24 cellular contexts compared by ENCODE assay signal in genomic region chr15:45657769-45658545, GRCh38. TPM values are rescaled to one million over a fixed set of nuclear protein-coding genes. Genes with fewer than 3 reads are reported as not detected.
DNase-seq lines count a peak whose midpoint lies in the region; ATAC-seq and TF ChIP-seq lines count a peak whose summit lies in the region.
"Had no signal": no experiment of that assay in that cellular context is flagged by ENCODE, and none has a peak within 500 bp of the region (broad histone marks: within the 10 kb centered on the region; RNA-seq: fewer than 3 reads in every experiment).

No MANE protein-coding gene starts in this region.

- CTCF ChIA-PET in activated CD8-positive, alpha-beta T cell treated with anti-CD3 and anti-CD28 coated beads for 36 hours (lab: Charles Lee): interaction anchor here (1.1 kb wide), 1 partner anchor 23 kb away, joined by 3 read pairs; the partner anchor contains the start of gene SQOR

- 52% methylated on average over 8 of the region's 8 CpGs for WGBS in hepatocyte (ENCODE audit: low lambda C conversion rate, missing lambda C conversion rate)
- 67 to 76% (median 72%) methylated on average over 8 of the region's 8 CpGs for WGBS in psoas muscle, 3 donors

- POLR2A ChIA-PET in activated CD8-positive, alpha-beta T cell treated with anti-CD3 and anti-CD28 coated beads for 36 hours (lab: Charles Lee): no interaction called here

- TF ChIP-seq CTCF in hepatocyte (IDR thresholded peaks at IDR 0.05; ENCODE audit: poor library complexity): no peak
- TF ChIP-seq CTCF in psoas muscle (IDR thresholded peaks at IDR 0.05): no peak
- no peak for TF ChIP-seq CTCF in activated CD8-positive, alpha-beta T cell treated with anti-CD3 and anti-CD28 coated beads for 36 hours (IDR thresholded peaks at IDR 0.05)

- H3K27ac Mint-ChIP-seq in T-helper 2 cell treated with Interferon-gamma antibody and Interleukin-4, amounts not matched to agents 5 μg/mL and 100 μg/mL, for 36 hours: peak overlapping the region; percentile 45
- no peak overlapping the region for H3K27ac Mint-ChIP-seq in activated CD8-positive, alpha-beta T cell treated with anti-CD3 and anti-CD28 coated beads for 36 hours
- H3K27ac Mint-ChIP-seq: activated CD8-positive, alpha-beta memory T cell treated with anti-CD3 and anti-CD28 coated beads, Interleukin-2, amount 10 ng/mL, durations not matched to agents 7 days and 5 days; stimulated activated naive CD8-positive, alpha-beta T cell treated with anti-CD3 and anti-CD28 coated beads, Interleukin-15, Interleukin-2, amounts not matched to agents 100 ng/mL and 50 ng/mL, for 24 hours had no signal

- no peaks in the 10 kb centered on the region for H3K27me3 Mint-ChIP-seq in T-helper 2 cell treated with Interferon-gamma antibody and Interleukin-4, amounts not matched to agents 5 μg/mL and 100 μg/mL, for 36 hours (ENCODE audit: low read depth)
- no peaks in the 10 kb centered on the region for H3K27me3 Mint-ChIP-seq in activated CD8-positive, alpha-beta T cell treated with anti-CD3 and anti-CD28 coated beads for 36 hours
- H3K27me3 Mint-ChIP-seq: activated CD8-positive, alpha-beta memory T cell treated with anti-CD3 and anti-CD28 coated beads, Interleukin-2, amount 10 ng/mL, durations not matched to agents 7 days and 5 days; stimulated activated naive CD8-positive, alpha-beta T cell treated with anti-CD3 and anti-CD28 coated beads, Interleukin-15, Interleukin-2, amounts not matched to agents 100 ng/mL and 50 ng/mL, for 24 hours had no signal

- H2AFZ ChIP-seq in hepatocyte: no peak overlapping the region

- H3K9me3 Mint-ChIP-seq in T-helper 2 cell treated with Interferon-gamma antibody and Interleukin-4, amounts not matched to agents 5 μg/mL and 100 μg/mL, for 36 hours: no peaks in the 10 kb centered on the region
- H3K9me3 Mint-ChIP-seq in activated CD8-positive, alpha-beta T cell treated with anti-CD3 and anti-CD28 coated beads for 36 hours: no peaks in the 10 kb centered on the region
- H3K9me3 Mint-ChIP-seq: stimulated activated naive CD8-positive, alpha-beta T cell treated with anti-CD3 and anti-CD28 coated beads, Interleukin-15, Interleukin-2, amounts not matched to agents 100 ng/mL and 50 ng/mL, for 24 hours had no signal

- H3K4me1 ChIP-seq in hepatocyte (ENCODE audit: insufficient read depth): peaks cover 21% of the 10 kb centered on the region
- H3K4me1 ChIP-seq in psoas muscle: peaks cover 46% of the 10 kb centered on the region

- intact Hi-C loops in psoas muscle (cut with DNase I): no loop called here
- intact Hi-C loops in activated CD8-positive, alpha-beta T cell treated with anti-CD3 and anti-CD28 coated beads for 36 hours (cut with micrococcal nuclease): no loop called here

- no peaks in the 10 kb centered on the region for H3K9me2 ChIP-seq in hepatocyte (replicated peaks; ENCODE audit: insufficient read depth)
- H3K9me2 ChIP-seq: SK-N-SH had no signal

- H3K27ac ChIP-seq in hepatocyte: peak overlapping the region; percentile 58
- H3K27ac ChIP-seq in psoas muscle: peak overlapping the region; percentile 87
- H3K27ac ChIP-seq: KMS-11, thyroid gland had no signal

- DNase-seq in T-helper 2 cell treated with Interferon-gamma antibody and Interleukin-4, amounts not matched to agents 5 μg/mL and 100 μg/mL, for 36 hours (ENCODE audit: low spot score): no peak
- no peak for DNase-seq in T-helper 2 cell
- peak; percentile 21 for DNase-seq in NCI-H69 (lab: John Stamatoyannopoulos, UW)
- DNase-seq in hepatocyte (ENCODE audit: low spot score): no peak
- no peak for DNase-seq in psoas muscle
- DNase-seq in activated CD8-positive, alpha-beta T cell treated with anti-CD3 and anti-CD28 coated beads for 36 hours: no peak
- DNase-seq: 8988T; activated CD8-positive, alpha-beta memory T cell treated with anti-CD3 and anti-CD28 coated beads, Interleukin-2, amount 10 ng/mL, durations not matched to agents 7 days and 5 days; activated effector memory CD4-positive, alpha-beta T cell treated with anti-CD3 and anti-CD28 coated beads, Interleukin-2, amount 50 U/mL, for 16 hours; amygdala; dermis blood vessel endothelial cell; DMS79 treated with DMSO at 0.1 percent for 48 hours; MV-4-11; NCI-H1694; SK-N-SH; stimulated activated CD4-positive, alpha-beta T cell treated with anti-CD3 and anti-CD28 coated beads, Interleukin-2, amount 100 ng/mL, for 48 hours; T1000; thyroid gland had no signal

- H3K36me3 Mint-ChIP-seq in T-helper 2 cell treated with Interferon-gamma antibody and Interleukin-4, amounts not matched to agents 5 μg/mL and 100 μg/mL, for 36 hours (ENCODE audit: low read depth): peaks cover 24% of the 10 kb centered on the region
- peaks cover 19% of the 10 kb centered on the region for H3K36me3 Mint-ChIP-seq in activated CD8-positive, alpha-beta T cell treated with anti-CD3 and anti-CD28 coated beads for 36 hours (ENCODE audit: low read depth)

- H3K4me3 ChIP-seq in hepatocyte (no peak overlapping the region), psoas muscle (no peak overlapping the region)
- H3K4me3 ChIP-seq: smooth muscle cell, thyroid gland had no signal

- H3K27me3 ChIP-seq in hepatocyte: no peaks in the 10 kb centered on the region
- no peaks in the 10 kb centered on the region for H3K27me3 ChIP-seq in psoas muscle (ENCODE audit: insufficient read depth in 3 of 3, low read length in 2 of 3)
- H3K27me3 ChIP-seq: thyroid gland had no signal

- no peaks in the 10 kb centered on the region for H4K20me1 ChIP-seq in hepatocyte (ENCODE audit: insufficient read depth, poor library complexity, severe bottlenecking)

- H3K36me3 ChIP-seq in hepatocyte (replicated peaks; ENCODE audit: insufficient read depth, low read depth) (no peaks in the 10 kb centered on the region), psoas muscle (ENCODE audit: insufficient read depth in 1 of 2, low read depth in 1 of 2) (peaks cover 11 to 18% of the 10 kb centered on the region in 2 donors)

- ATAC-seq in psoas muscle (no peak), GM18868 (IDR thresholded peaks at IDR 0.05; ENCODE audit: unreplicated experiment) (no peak), GM19395 (IDR thresholded peaks at IDR 0.05; ENCODE audit: unreplicated experiment) (no peak)
- ATAC-seq in activated CD8-positive, alpha-beta T cell treated with anti-CD3 and anti-CD28 coated beads for 36 hours: no peak
- ATAC-seq: activated CD4-positive, CD25-positive, alpha-beta regulatory T cell treated with anti-CD3 and anti-CD28 coated beads, Interleukin-2, amount 50 U/mL, for 24 hours; activated CD8-positive, alpha-beta memory T cell treated with anti-CD3 and anti-CD28 coated beads, Interleukin-2, amount 10 ng/mL, durations not matched to agents 7 days and 5 days had no signal

- H3K4me3 Mint-ChIP-seq in T-helper 2 cell treated with Interferon-gamma antibody and Interleukin-4, amounts not matched to agents 5 μg/mL and 100 μg/mL, for 36 hours: no peak overlapping the region
- no peak overlapping the region for H3K4me3 Mint-ChIP-seq in activated CD8-positive, alpha-beta T cell treated with anti-CD3 and anti-CD28 coated beads for 36 hours
- H3K4me3 Mint-ChIP-seq: activated CD8-positive, alpha-beta memory T cell treated with anti-CD3 and anti-CD28 coated beads, Interleukin-2, amount 10 ng/mL, durations not matched to agents 7 days and 5 days; stimulated activated naive CD8-positive, alpha-beta T cell treated with anti-CD3 and anti-CD28 coated beads, Interleukin-15, Interleukin-2, amounts not matched to agents 100 ng/mL and 50 ng/mL, for 24 hours had no signal

- no peaks in the 10 kb centered on the region for H3K9me3 ChIP-seq in hepatocyte (ENCODE audit: low read depth)
- H3K9me3 ChIP-seq in psoas muscle: no peaks in the 10 kb centered on the region
- H3K9me3 ChIP-seq: SK-N-SH, thyroid gland had no signal

- peak overlapping the region; percentile 14 for H3K4me2 ChIP-seq in hepatocyte
- H3K4me2 ChIP-seq: KMS-11, SK-N-SH, smooth muscle cell had no signal

- H3K4me1 Mint-ChIP-seq in T-helper 2 cell treated with Interferon-gamma antibody and Interleukin-4, amounts not matched to agents 5 μg/mL and 100 μg/mL, for 36 hours (ENCODE audit: low read depth): peaks cover 23% of the 10 kb centered on the region
- peaks cover 36% of the 10 kb centered on the region for H3K4me1 Mint-ChIP-seq in activated CD8-positive, alpha-beta T cell treated with anti-CD3 and anti-CD28 coated beads for 36 hours (ENCODE audit: low read depth)

- H3K79me2 ChIP-seq in hepatocyte: peaks cover 25% of the 10 kb centered on the region

RNA-seq across cellular contexts. Expression of gene SQOR, which starts 23.1 kb away (rescaled TPM):
- total RNA-seq in hepatocyte: 27.3 and 37.0 TPM in 2 replicates
- 24.7 and 30.1 TPM in 2 replicates for polyA plus RNA-seq in hepatocyte
- total RNA-seq in psoas muscle: 100 to 1,000 TPM in 3 of 4 donors, 10 to 100 TPM in 1; 46.5 to 174 (median 152) TPM
- 100 to 1,000 TPM in 1 of 3 donors, 10 to 100 TPM in 2; 67.6 to 142 (median 70.2) TPM for polyA plus RNA-seq in psoas muscle
- total RNA-seq in activated CD8-positive, alpha-beta T cell treated with anti-CD3 and anti-CD28 coated beads for 36 hours: 10 to 100 TPM; 84.3 to 87.3 TPM
